1 cellular context compared by ENCODE assay signal in the genomic region with DNA sequence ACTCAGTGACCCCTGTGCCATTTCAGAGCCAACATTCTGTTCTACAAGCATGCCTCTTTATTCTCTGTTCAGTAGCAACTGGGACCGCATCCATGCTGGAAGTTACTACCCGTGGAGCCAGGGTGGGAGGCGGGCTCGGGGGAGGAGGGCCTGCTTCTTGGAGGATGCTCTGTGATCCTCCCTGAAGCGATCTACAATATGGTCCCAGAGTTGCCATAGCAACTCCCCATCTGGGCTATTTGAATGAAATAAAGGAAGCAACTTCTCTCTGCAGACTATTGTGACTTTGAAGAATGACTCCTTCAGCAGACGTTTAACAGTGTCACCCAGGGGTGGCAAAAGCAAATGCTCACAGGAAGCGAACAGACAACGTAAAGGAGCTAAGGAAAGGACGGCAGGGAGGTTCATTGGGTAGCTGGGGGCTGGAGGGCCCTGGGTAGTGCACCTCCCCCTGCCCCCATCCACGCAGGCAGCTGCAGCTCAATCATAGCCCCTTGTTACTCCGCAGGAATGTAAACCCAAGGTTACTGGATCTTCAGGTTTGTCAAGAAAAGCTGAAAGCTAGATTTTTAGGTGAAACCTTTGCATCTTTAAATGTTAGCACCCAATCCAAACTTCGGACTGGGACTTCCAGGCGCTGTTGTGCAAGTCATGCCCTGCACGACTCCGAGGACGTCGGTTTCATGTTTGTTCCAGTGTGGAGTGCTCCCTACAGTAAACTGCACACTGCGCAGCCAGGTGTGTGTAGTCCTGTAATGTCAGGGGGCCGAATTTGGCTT.
TF ChIP-seq lines count a peak whose summit lies in the region.

No MANE protein-coding gene starts in this region.

TF ChIP-seq in GM23338, 12 proteins besides CTCF, POLR2A, EP300 and RAD21 (continued from another document):
- no peak for TF ChIP-seq REST (IDR thresholded peaks at IDR 0.05; ENCODE audit: unreplicated experiment)
TF ChIP-seq in GM23338: peak in this region for 1.
